Comparison of ENCODE assay signal across 19 cellular contexts in the genomic region with DNA sequence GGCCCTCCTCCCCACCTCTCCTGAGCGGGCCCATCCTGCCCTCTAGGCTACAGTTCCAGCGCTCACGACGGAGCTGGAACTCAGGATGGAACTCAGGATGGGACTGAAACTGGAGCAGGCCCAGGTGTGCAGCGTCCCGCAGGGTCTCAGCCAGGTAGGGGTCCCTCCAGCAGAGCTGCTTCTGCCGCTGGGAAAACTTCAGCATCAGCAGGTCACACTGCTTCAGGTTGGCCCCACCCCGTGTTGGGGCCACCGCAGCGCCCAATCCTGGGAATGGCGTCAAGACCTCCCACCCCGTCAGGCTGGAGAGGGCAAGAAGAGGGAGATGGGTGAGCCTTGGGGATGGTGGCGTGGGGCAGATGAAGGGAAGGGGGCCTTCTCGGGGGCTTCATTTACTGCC.
A peak's percentile ranks its signal among the peaks of the same experiment; 100 is the strongest.
DNase-seq lines count a peak whose midpoint lies in the region; ATAC-seq and TF ChIP-seq lines count a peak whose summit lies in the region.
"Had no signal": no experiment of that assay in that cellular context is flagged by ENCODE, and none has a peak within 500 bp of the region (broad histone marks: within the 10 kb centered on the region; RNA-seq: fewer than 3 reads in every experiment).

No MANE protein-coding gene starts in this region.

- H3K4me3 ChIP-seq in IMR-90 (ENCODE audit: insufficient read depth, low read depth, low read length), result no peak overlapping the region
- H3K4me3 ChIP-seq: A549; BLaER1 treated with 17β-estradiol and CSF1 and Interleukin-3, amounts not matched to agents 10 nM and 100 nM; GM23338 had no signal

- TF ChIP-seq POLR2A in IMR-90 (IDR thresholded peaks at IDR 0.05; ENCODE audit: low read depth, low read length), result no peak

- H3K23ac ChIP-seq in IMR-90 (ENCODE audit: low read depth, low read length), result no peak overlapping the region

- no peaks in the 10 kb centered on the region; the same call in 1 of the 2 replicates for H3K9me3 ChIP-seq in IMR-90 (ENCODE audit: control insufficient read depth, insufficient read depth, low read length)
- H3K9me3 ChIP-seq: A549, BE2C had no signal

- dilution Hi-C loops in IMR-90 (cut with HindIII; ENCODE audit: low sequenced_read_pairs, unreplicated experiment), result no loop called here

- no TSS peak for BruUV-seq in IMR-90 (replicated peaks; lab: Mats Ljungman, UMichigan)

- no peak overlapping the region for H2AK9ac ChIP-seq in IMR-90 (replicated peaks; ENCODE audit: low read depth, low read length, poor library complexity)

- H4K5ac ChIP-seq in IMR-90 (ENCODE audit: low read depth, low read length), result no peak overlapping the region

- H3K14ac ChIP-seq in IMR-90 (replicated peaks; ENCODE audit: low read depth, low read length), result no peak overlapping the region

- peaks cover 3 to 23% (median 9%) of the 10 kb centered on the region in 7 donors for H3K9me3 Mint-ChIP-seq in CD14-positive monocyte

- DNase-seq in CD14-positive monocyte (ENCODE audit: low spot score) (peak; percentile 37), IMR-90 (no peak), islet precursor cell (peak; percentile 47), posterior vena cava (ENCODE audit: low spot score) (peak; percentile 54), NCI-H510A (lab: John Stamatoyannopoulos, UW) (no peak)
- DNase-seq: 8988T; ACHN; AML-193; BE2C; CD4-positive, alpha-beta memory T cell; COR-L47; DMS153; DND-41; HCEC 1CT had no signal

- peaks cover 23% of the 10 kb centered on the region for H3K27me3 ChIP-seq in IMR-90 (ENCODE audit: control insufficient read depth, insufficient read depth, low read length)
- H3K27me3 ChIP-seq: BE2C had no signal

- peaks cover 7% of the 10 kb centered on the region for H3K4me1 Mint-ChIP-seq in CD14-positive monocyte

- H3K4me3 Mint-ChIP-seq in CD14-positive monocyte, result no peak overlapping the region
- H3K4me3 Mint-ChIP-seq: CD4-positive, alpha-beta memory T cell; GM23338 had no signal

- no peak overlapping the region for H2BK5ac ChIP-seq in IMR-90 (ENCODE audit: low read depth, low read length, poor library complexity, severe bottlenecking)

- in situ Hi-C loops in IMR-90 (cut with MboI; ENCODE audit: low sequenced_read_pairs), result no loop called here

- peaks cover 14 to 34% (median 22%) of the 10 kb centered on the region in 3 donors for H3K27me3 Mint-ChIP-seq in CD14-positive monocyte (ENCODE audit: low read depth in 3 of 3)

- peak overlapping the region; percentile 51 for H2AFZ ChIP-seq in IMR-90 (replicated peaks; ENCODE audit: low read length, poor library complexity)
- H2AFZ ChIP-seq: GM23338 had no signal

- H2BK15ac ChIP-seq in IMR-90 (ENCODE audit: low read depth, low read length), result no peak overlapping the region

- no peak overlapping the region for H4K91ac ChIP-seq in IMR-90 (ENCODE audit: insufficient read depth, low read depth, low read length)

- POLR2A ChIA-PET in IMR-90 (lab: Charles Lee; ENCODE audit: unreplicated experiment), result no interaction called here

- intact Hi-C loops in CD14-positive monocyte (cut with micrococcal nuclease) (no loop called here), IMR-90 (cut with micrococcal nuclease) (no loop called here), posterior vena cava (cut with DNase I) (no loop called here)

- H3K36me3 Mint-ChIP-seq in CD14-positive monocyte, result peaks cover 0 to 2% of the 10 kb centered on the region in 2 donors
- H3K36me3 Mint-ChIP-seq: CD4-positive, alpha-beta memory T cell had no signal

- no peak for TF ChIP-seq RAD21 in IMR-90 (IDR thresholded peaks at IDR 0.05; ENCODE audit: low read length)

- H4K8ac ChIP-seq in IMR-90 (ENCODE audit: low read depth in 2 of 2, low read length in 2 of 2), result no peak overlapping the region

- ATAC-seq in IMR-90 (ENCODE audit: low read depth) (no peak), HG03439 (IDR thresholded peaks at IDR 0.05; ENCODE audit: unreplicated experiment) (no peak), GM18520 (IDR thresholded peaks at IDR 0.05; ENCODE audit: unreplicated experiment) (no peak)
- ATAC-seq: A549, GM23338 had no signal

- no peak overlapping the region for H3K18ac ChIP-seq in IMR-90 (ENCODE audit: low read depth, low read length)

- no peak overlapping the region for H3K27ac Mint-ChIP-seq in CD14-positive monocyte
- H3K27ac Mint-ChIP-seq: CD4-positive, alpha-beta memory T cell; GM23338 had no signal

- no peak overlapping the region for H2BK120ac ChIP-seq in IMR-90 (ENCODE audit: low read depth, low read length)

- no peaks in the 10 kb centered on the region for H3K9me1 ChIP-seq in IMR-90 (ENCODE audit: insufficient read depth, low read length)

- CTCF ChIA-PET in IMR-90 (lab: Yijun Ruan, JAX), result no interaction called here

- no peaks in the 10 kb centered on the region for H3K4me1 ChIP-seq in IMR-90 (ENCODE audit: control insufficient read depth, insufficient read depth, low read length)
- H3K4me1 ChIP-seq: BE2C had no signal

- no peaks in the 10 kb centered on the region for H4K20me1 ChIP-seq in IMR-90 (ENCODE audit: insufficient read depth, low read length)

- no peak overlapping the region for H2BK20ac ChIP-seq in IMR-90 (ENCODE audit: low read depth, low read length)

- H3K9ac ChIP-seq in IMR-90 (ENCODE audit: low read depth, low read length), result no peak overlapping the region
- H3K9ac ChIP-seq: BLaER1 treated with 17β-estradiol and CSF1 and Interleukin-3, amounts not matched to agents 10 nM and 100 nM had no signal

- H3K36me3 ChIP-seq in IMR-90 (ENCODE audit: control insufficient read depth, insufficient read depth, low read length), result no peaks in the 10 kb centered on the region
- H3K36me3 ChIP-seq: BE2C; BLaER1 treated with 17β-estradiol and CSF1 and Interleukin-3, amounts not matched to agents 10 nM and 100 nM had no signal

- H3K4ac ChIP-seq in IMR-90 (ENCODE audit: low read depth, low read length), result no peak overlapping the region

- H3K27ac ChIP-seq in IMR-90 (ENCODE audit: insufficient read depth, low read length), result no peak overlapping the region
- H3K27ac ChIP-seq: A549; BLaER1 treated with 17β-estradiol and CSF1 and Interleukin-3, amounts not matched to agents 10 nM and 100 nM had no signal

- H2AK5ac ChIP-seq in IMR-90 (ENCODE audit: low read depth, low read length), result no peak overlapping the region

- H3K79me1 ChIP-seq in IMR-90 (ENCODE audit: low read depth in 1 of 2, low read length in 2 of 2), result no peaks in the 10 kb centered on the region

- H3K56ac ChIP-seq in IMR-90 (ENCODE audit: extremely low read depth, insufficient read depth, low read length), result no peak overlapping the region

- TF ChIP-seq CTCF in CD14-positive monocyte (IDR thresholded peaks at IDR 0.05), result no peak
- no peak for TF ChIP-seq CTCF in IMR-90 (conservative IDR thresholded peaks at IDR 0.05; ENCODE audit: low read depth, low read length)

- no peak overlapping the region for H3K4me2 ChIP-seq in IMR-90 (ENCODE audit: low read depth, low read length)
- H3K4me2 ChIP-seq: A549; BLaER1 treated with 17β-estradiol and CSF1 and Interleukin-3, amounts not matched to agents 10 nM and 100 nM; GM23338 had no signal

- 100% methylated on average over 2 of the region's 14 CpGs; no CpG with 5 or more reads in 1 of the 2 experiments for WGBS in IMR-90 (ENCODE audit: extremely low coverage in 2 of 2, insufficient read length in 1 of 2), 2 experiments

TF ChIP-seq in IMR-90, 13 proteins besides CTCF, POLR2A, EP300 and RAD21:
- TF ChIP-seq CHD1 (IDR thresholded peaks at IDR 0.05; ENCODE audit: low read depth, low read length) (no peak), MAFK (IDR thresholded peaks at IDR 0.05; ENCODE audit: low read depth, low read length) (no peak), ELK1 (IDR thresholded peaks at IDR 0.05; ENCODE audit: borderline replicate concordance, low read depth, low read length) (no peak), NFE2L2 (IDR thresholded peaks at IDR 0.05; ENCODE audit: low read depth, low read length) (no peak), CEBPB (IDR thresholded peaks at IDR 0.05; ENCODE audit: low read depth, low read length) (no peak), FOS (IDR thresholded peaks at IDR 0.05; ENCODE audit: low read depth, low read length) (no peak), RFX5 (IDR thresholded peaks at IDR 0.05; ENCODE audit: low read depth, low read length) (no peak), USF2 (IDR thresholded peaks at IDR 0.05; ENCODE audit: low read depth, low read length) (no peak), SMC3 (IDR thresholded peaks at IDR 0.05; ENCODE audit: low read depth, low read length) (no peak), MAZ (IDR thresholded peaks at IDR 0.05; ENCODE audit: borderline replicate concordance, low read depth, low read length) (no peak), MXI1 (IDR thresholded peaks at IDR 0.05; ENCODE audit: borderline replicate concordance, low read depth, low read length) (no peak), BHLHE40 (IDR thresholded peaks at IDR 0.05; ENCODE audit: low read depth, low read length) (no peak), RCOR1 (IDR thresholded peaks at IDR 0.05; ENCODE audit: insufficient replicate concordance, low read length) (no peak)
TF ChIP-seq in IMR-90: peak in this region for 0.

Comparison
In these comparisons a context has a peak if more than half of its experiments do, and no peak if none do; other contexts are left out.
1. DNase-seq: peak in CD14-positive monocyte (single experiment), islet precursor cell (single experiment) and posterior vena cava (single experiment); none in IMR-90 (single experiment) and NCI-H510A (single experiment).